ENCODE assay signal across 14 cellular contexts in genomic region chr14:32331227-32331597, GRCh38. TPM values are rescaled to one million over a fixed set of nuclear protein-coding genes. Genes with fewer than 3 reads are reported as not detected.
DNase-seq lines count a peak whose midpoint lies in the region; ATAC-seq lines count a peak whose summit lies in the region.
"Had no signal": no experiment of that assay in that cellular context is flagged by ENCODE, and none has a peak within 500 bp of the region (broad histone marks: within the 10 kb centered on the region; RNA-seq: fewer than 3 reads in every experiment).

No MANE protein-coding gene starts in this region.

- no peaks in the 10 kb centered on the region for H3K27me3 ChIP-seq in layer of hippocampus (ENCODE audit: control insufficient read depth, insufficient read depth, low read length)

- ATAC-seq in HG03342 (IDR thresholded peaks at IDR 0.05; ENCODE audit: unreplicated experiment) (no peak), GM18498 (IDR thresholded peaks at IDR 0.05; ENCODE audit: unreplicated experiment) (no peak)

- peak; percentile 31 for DNase-seq in NCI-H2171 treated with DMSO at 0.1 percent for 48 hours (lab: John Stamatoyannopoulos, UW)
- DNase-seq in NCI-H2171 (lab: John Stamatoyannopoulos, UW), result no peak
- DNase-seq in NCI-H524 treated with DMSO at 0.1 percent for 48 hours (lab: John Stamatoyannopoulos, UW), result no peak
- DNase-seq: ACHN; amniotic stem cell; NK-92 treated with Interleukin-12 subunit alpha and Interleukin-12 subunit beta, amount 100 ng/mL, for 24 hours; stimulated activated naive CD4-positive, alpha-beta T cell; T-helper 9 cell had no signal

- H3K27ac ChIP-seq in angular gyrus (ENCODE audit: low read depth, low read length) (peak overlapping the region; percentile 26), layer of hippocampus (ENCODE audit: low read depth, low read length) (peak overlapping the region; percentile 80), temporal lobe (ENCODE audit: low read depth, low read length) (peak overlapping the region; percentile 64)
- H3K27ac ChIP-seq: coronary artery had no signal

RNA-seq across cellular contexts. Expression of gene AKAP6, which starts 2.1 kb away (rescaled TPM):
- total RNA-seq in temporal lobe, result 107 TPM

Comparison
In these comparisons a context has a peak if more than half of its experiments do, and no peak if none do; other contexts are left out.
1. H3K27ac ChIP-seq: peak in every context shown above with its lines; median percentile 80 in layer of hippocampus; 64 in temporal lobe; 26 in angular gyrus.